1 cellular context compared by ENCODE assay signal in the genomic region with DNA sequence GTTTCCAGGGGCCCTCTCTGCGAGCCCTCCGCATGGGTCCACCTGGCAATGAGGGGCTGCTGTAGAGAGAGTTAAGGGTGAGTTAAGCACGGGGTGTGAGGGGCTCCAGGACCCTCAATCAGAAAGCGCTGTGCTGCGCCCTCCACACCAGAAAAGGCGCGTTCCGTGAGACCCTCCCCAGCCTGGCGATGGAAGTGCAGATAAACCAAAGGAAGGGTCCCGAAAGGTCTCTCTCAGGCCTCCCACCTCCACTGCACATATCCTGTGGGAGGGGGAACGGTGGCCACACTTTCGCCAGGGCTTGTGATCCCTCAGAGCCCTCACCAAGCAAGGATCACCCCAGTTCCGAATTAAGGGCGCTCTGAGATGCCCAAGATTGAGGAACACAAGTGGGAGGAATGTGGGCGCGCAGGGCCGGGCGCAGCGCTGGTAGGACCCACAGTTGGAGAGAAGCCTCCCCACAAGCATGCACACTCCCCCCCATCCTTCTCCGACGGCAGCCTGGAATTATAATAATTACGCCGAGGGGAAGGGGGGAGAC.
A peak's percentile ranks its signal among the peaks of the same experiment; 100 is the strongest.
TF ChIP-seq lines count a peak whose summit lies in the region.

No MANE protein-coding gene starts in this region.

TF ChIP-seq in GM12878, 131 proteins besides CTCF, POLR2A, EP300 and RAD21:
- TF ChIP-seq TAF1 (IDR thresholded peaks at IDR 0.05; ENCODE audit: borderline replicate concordance, low read depth, low read length) (no peak), HDAC6 (IDR thresholded peaks at IDR 0.05; ENCODE audit: unreplicated experiment) (peak; percentile 64)
